16 cellular contexts compared by ENCODE assay signal in the genomic region with DNA sequence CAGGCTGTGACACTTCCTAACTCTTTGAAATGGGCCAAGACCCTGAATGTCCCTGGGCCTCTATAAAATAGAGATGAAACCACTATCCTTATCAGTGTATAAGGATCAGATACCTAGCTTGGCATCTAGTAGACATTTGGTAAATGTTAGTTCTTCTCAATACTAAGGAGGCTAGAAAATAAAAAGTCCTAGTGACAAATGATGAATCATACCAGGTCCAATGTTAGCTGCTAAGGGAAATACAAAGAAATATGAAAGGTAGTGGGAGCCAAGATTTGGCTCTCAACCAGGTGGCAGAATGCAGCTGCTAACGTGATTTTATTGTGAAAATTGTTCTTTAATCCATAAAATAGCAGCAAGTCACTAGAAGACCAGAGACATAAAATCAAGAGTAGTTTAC. TPM values are rescaled to one million over a fixed set of nuclear protein-coding genes. Genes with fewer than 3 reads are reported as not detected.
DNase-seq lines count a peak whose midpoint lies in the region; ATAC-seq, FAIRE-seq and TF ChIP-seq lines count a peak whose summit lies in the region.
"Had no signal": no experiment of that assay in that cellular context is flagged by ENCODE, and none has a peak within 500 bp of the region (broad histone marks: within the 10 kb centered on the region; RNA-seq: fewer than 3 reads in every experiment).

No MANE protein-coding gene starts in this region.

- no peaks in the 10 kb centered on the region for H3K9me2 ChIP-seq in PC-3 (replicated peaks; ENCODE audit: low read length)

- no peaks in the 10 kb centered on the region for H3K27me3 ChIP-seq in mammary epithelial cell (ENCODE audit: insufficient read depth, low read length)
- peaks cover 7% of the 10 kb centered on the region for H3K27me3 ChIP-seq in PC-3 (ENCODE audit: low read length)
- H3K27me3 ChIP-seq in keratinocyte (ENCODE audit: control insufficient read depth, extremely low read depth, insufficient read depth, low read length): no peaks in the 10 kb centered on the region
- H3K27me3 ChIP-seq: BE2C had no signal

- peak; percentile 36 for FAIRE-seq in keratinocyte (lab: Jason Lieb, UNC)
- FAIRE-seq: A549, H54 had no signal

- H3K9me1 ChIP-seq in keratinocyte (ENCODE audit: control insufficient read depth, extremely low read depth, insufficient read depth, low read length): no peaks in the 10 kb centered on the region

- no peaks in the 10 kb centered on the region for H3F3A ChIP-seq in PC-3 (ENCODE audit: low read length, unreplicated experiment)

- BruUV-seq in mammary epithelial cell (replicated peaks; lab: Mats Ljungman, UMichigan): no TSS peak
- BruUV-seq in MCF 10A (replicated peaks; lab: Mats Ljungman, UMichigan): no TSS peak
- BruUV-seq in PC-3 (replicated peaks; lab: Mats Ljungman, UMichigan): no TSS peak

- POLR2A ChIA-PET in MCF 10A (lab: Yijun Ruan, JAX) (interaction anchor here (0.7 to 1.0 kb wide), 4 partner anchors 10 to 26 kb away, joined by 3 to 4 read pairs (median 3); no protein-coding TSS in a partner anchor), PC-3 (lab: Charles Lee; ENCODE audit: unreplicated experiment) (no interaction called here)
- POLR2A ChIA-PET in naive thymus-derived CD8-positive, alpha-beta T cell (lab: Charles Lee): no interaction called here

- in situ Hi-C loops in mammary epithelial cell (cut with MboI; ENCODE audit: low sequenced_read_pairs in 2 of 2): no loop called here

- no peak overlapping the region for H3K4me3 Mint-ChIP-seq in MCF 10A (ENCODE audit: unreplicated experiment)
- no peak overlapping the region for H3K4me3 Mint-ChIP-seq in naive thymus-derived CD8-positive, alpha-beta T cell
- H3K4me3 Mint-ChIP-seq in stimulated activated naive B cell treated with anti-CD40 and anti-IgM and Interleukin-4, amounts not matched to agents 10 μg/mL and 1 μg/mL and 100 μg/mL, for 72 hours: no peak overlapping the region
- H3K4me3 Mint-ChIP-seq: CD4-positive, alpha-beta memory T cell had no signal

- no peak overlapping the region for H3K27ac ChIP-seq in mammary epithelial cell (ENCODE audit: insufficient read depth, low read depth, low read length)
- H3K27ac ChIP-seq in PC-3 (ENCODE audit: low read length): no peak overlapping the region
- no peak overlapping the region for H3K27ac ChIP-seq in keratinocyte (ENCODE audit: control insufficient read depth, insufficient read depth, low read length)
- H3K27ac ChIP-seq: A549, C4-2B, GM23248 had no signal

- H3K4me1 ChIP-seq in mammary epithelial cell (ENCODE audit: insufficient read depth, low read length) (peaks cover 12% of the 10 kb centered on the region), PC-3 (ENCODE audit: insufficient read depth, low read length) (no peaks in the 10 kb centered on the region), keratinocyte (ENCODE audit: control insufficient read depth, extremely low read depth, insufficient read depth, low read length) (peaks cover 7% of the 10 kb centered on the region)
- H3K4me1 ChIP-seq: A549, BE2C had no signal

- H3K4me3 ChIP-seq in mammary epithelial cell (replicated peaks in 1 of 3; ENCODE audit: insufficient read depth in 1 of 3, low read depth in 2 of 3, low read length in 3 of 3) (no peak overlapping the region), PC-3 (ENCODE audit: low read length) (no peak overlapping the region), keratinocyte (ENCODE audit: control insufficient read depth in 2 of 3, extremely low read depth in 1 of 3, insufficient read depth in 2 of 3, low read depth in 1 of 3, low read length in 3 of 3) (no peak overlapping the region)
- H3K4me3 ChIP-seq: A549, GM23248 had no signal

- H2AFZ ChIP-seq in mammary epithelial cell (ENCODE audit: low read depth, low read length): no peak overlapping the region
- H2AFZ ChIP-seq in PC-3 (ENCODE audit: low read length): no peak overlapping the region
- H2AFZ ChIP-seq in keratinocyte (ENCODE audit: control insufficient read depth, low read length): no peak overlapping the region
- H2AFZ ChIP-seq: GM23248 had no signal

- CTCF ChIA-PET in mammary epithelial cell (lab: Charles Lee; ENCODE audit: low non-redundant PET): no interaction called here
- CTCF ChIA-PET in MCF 10A (lab: Yijun Ruan, JAX): interaction anchor here (0.6 to 1.2 kb wide), 2 partner anchors 22 to 291 kb away, joined by 3 read pairs; no protein-coding TSS in a partner anchor
- CTCF ChIA-PET in PC-3 (lab: Charles Lee): no interaction called here

- H3K9ac ChIP-seq in mammary epithelial cell (ENCODE audit: insufficient read depth, low read length) (no peak overlapping the region), PC-3 (ENCODE audit: low read length) (no peak overlapping the region), keratinocyte (ENCODE audit: control insufficient read depth, extremely low read depth, insufficient read depth, low read length) (no peak overlapping the region)
- H3K9ac ChIP-seq: GM23248 had no signal

- peaks cover 9% of the 10 kb centered on the region for H3K4me1 Mint-ChIP-seq in MCF 10A (ENCODE audit: insufficient read depth, unreplicated experiment)
- H3K4me1 Mint-ChIP-seq in naive thymus-derived CD8-positive, alpha-beta T cell: no peaks in the 10 kb centered on the region
- no peaks in the 10 kb centered on the region for H3K4me1 Mint-ChIP-seq in stimulated activated naive B cell treated with anti-CD40 and anti-IgM and Interleukin-4, amounts not matched to agents 10 μg/mL and 1 μg/mL and 100 μg/mL, for 72 hours
- H3K4me1 Mint-ChIP-seq: CD4-positive, alpha-beta memory T cell had no signal

- intact Hi-C loops in mammary epithelial cell (cut with micrococcal nuclease): no loop called here
- intact Hi-C loops in MCF 10A (cut with micrococcal nuclease): no loop called here
- intact Hi-C loops in PC-3 (cut with micrococcal nuclease): no loop called here

- TF ChIP-seq CTCF in mammary epithelial cell (conservative IDR thresholded peaks at IDR 0.05 in 1 of 2, IDR thresholded peaks at IDR 0.05 in 1 of 2; ENCODE audit: extremely low read depth in 1 of 2, insufficient read depth in 1 of 2, low read depth in 1 of 2, low read length in 2 of 2): no peak
- no peak for TF ChIP-seq CTCF in MCF 10A (IDR thresholded peaks at IDR 0.05; ENCODE audit: unreplicated experiment)
- TF ChIP-seq CTCF in PC-3 (conservative IDR thresholded peaks at IDR 0.05; ENCODE audit: low read depth, low read length): no peak
- TF ChIP-seq CTCF in keratinocyte (optimal IDR thresholded peaks at IDR 0.05 in 1 of 3, IDR thresholded peaks at IDR 0.05 in 1 of 3, conservative IDR thresholded peaks at IDR 0.05 in 1 of 3; ENCODE audit: extremely low read depth in 1 of 3, insufficient read depth in 2 of 3, low read length in 3 of 3): no peak

- ATAC-seq in PC-3: no peak
- no peak for ATAC-seq in naive thymus-derived CD8-positive, alpha-beta T cell
- ATAC-seq in GM19395 (IDR thresholded peaks at IDR 0.05; ENCODE audit: unreplicated experiment): no peak
- ATAC-seq in stimulated activated naive B cell treated with anti-CD40 and anti-IgM and Interleukin-4, amounts not matched to agents 10 μg/mL and 1 μg/mL and 100 μg/mL, for 72 hours (replicated peaks): no peak
- ATAC-seq: A549, HCT116 had no signal

- no peaks in the 10 kb centered on the region for H3K36me3 Mint-ChIP-seq in MCF 10A (ENCODE audit: insufficient read depth, unreplicated experiment)
- no peaks in the 10 kb centered on the region for H3K36me3 Mint-ChIP-seq in naive thymus-derived CD8-positive, alpha-beta T cell
- H3K36me3 Mint-ChIP-seq in stimulated activated naive B cell treated with anti-CD40 and anti-IgM and Interleukin-4, amounts not matched to agents 10 μg/mL and 1 μg/mL and 100 μg/mL, for 72 hours: no peaks in the 10 kb centered on the region
- H3K36me3 Mint-ChIP-seq: CD4-positive, alpha-beta memory T cell had no signal

- no peak overlapping the region for H3K27ac Mint-ChIP-seq in MCF 10A (ENCODE audit: low read depth, unreplicated experiment)
- H3K27ac Mint-ChIP-seq in naive thymus-derived CD8-positive, alpha-beta T cell: no peak overlapping the region
- no peak overlapping the region for H3K27ac Mint-ChIP-seq in stimulated activated naive B cell treated with anti-CD40 and anti-IgM and Interleukin-4, amounts not matched to agents 10 μg/mL and 1 μg/mL and 100 μg/mL, for 72 hours
- H3K27ac Mint-ChIP-seq: CD4-positive, alpha-beta memory T cell had no signal

- no peaks in the 10 kb centered on the region for H3K36me3 ChIP-seq in mammary epithelial cell (ENCODE audit: insufficient read depth, low read length)
- no peaks in the 10 kb centered on the region for H3K36me3 ChIP-seq in PC-3 (ENCODE audit: low read depth, low read length)
- H3K36me3 ChIP-seq in keratinocyte (ENCODE audit: control insufficient read depth in 2 of 2, extremely low read depth in 1 of 2, insufficient read depth in 2 of 2, low read length in 2 of 2): no peaks in the 10 kb centered on the region
- H3K36me3 ChIP-seq: BE2C had no signal

- H3K79me2 ChIP-seq in mammary epithelial cell (ENCODE audit: insufficient read depth, low read length) (no peaks in the 10 kb centered on the region), PC-3 (ENCODE audit: low read length) (no peaks in the 10 kb centered on the region), keratinocyte (ENCODE audit: control insufficient read depth, insufficient read depth, low read length) (no peaks in the 10 kb centered on the region)

- H3K9me3 ChIP-seq in mammary epithelial cell (replicated peaks; ENCODE audit: insufficient read depth, low read length) (no peaks in the 10 kb centered on the region), PC-3 (ENCODE audit: low read length) (no peaks in the 10 kb centered on the region), keratinocyte (ENCODE audit: control insufficient read depth, low read depth, low read length) (no peaks in the 10 kb centered on the region)
- H3K9me3 ChIP-seq: A549, BE2C had no signal

- no peaks in the 10 kb centered on the region for H3K27me3 Mint-ChIP-seq in MCF 10A (ENCODE audit: insufficient read depth, unreplicated experiment)
- H3K27me3 Mint-ChIP-seq in naive thymus-derived CD8-positive, alpha-beta T cell: no peaks in the 10 kb centered on the region
- no peaks in the 10 kb centered on the region for H3K27me3 Mint-ChIP-seq in stimulated activated naive B cell treated with anti-CD40 and anti-IgM and Interleukin-4, amounts not matched to agents 10 μg/mL and 1 μg/mL and 100 μg/mL, for 72 hours
- H3K27me3 Mint-ChIP-seq: CD4-positive, alpha-beta memory T cell had no signal

- dilution Hi-C loops in mammary epithelial cell (cut with HindIII; ENCODE audit: low sequenced_read_pairs): no loop called here
- dilution Hi-C loops in keratinocyte (cut with MboI; ENCODE audit: extremely low pct_ligation_motif_present, low sequenced_read_pairs): no loop called here

- WGBS in mammary epithelial cell (ENCODE audit: low coverage, missing lambda C conversion rate): 0% methylated on average over 1 of the region's 1 CpG

- H3K4me2 ChIP-seq in mammary epithelial cell (ENCODE audit: insufficient read depth, low read depth, low read length) (no peak overlapping the region), PC-3 (ENCODE audit: low read length) (no peak overlapping the region), keratinocyte (ENCODE audit: control insufficient read depth, extremely low read depth, insufficient read depth, low read depth, low read length) (no peak overlapping the region)
- H3K4me2 ChIP-seq: A549 had no signal

- DNase-seq in mammary epithelial cell: peak; percentile 35
- no peak for DNase-seq in MCF 10A (ENCODE audit: unreplicated experiment)
- peak; percentile 2 for DNase-seq in PC-3
- no peak for DNase-seq in keratinocyte (ENCODE audit: low read depth, low spot score)
- DNase-seq in naive thymus-derived CD8-positive, alpha-beta T cell: no peak
- DNase-seq in stimulated activated naive B cell treated with anti-CD40 and anti-IgM and Interleukin-4, amounts not matched to agents 10 μg/mL and 1 μg/mL and 100 μg/mL, for 72 hours: no peak
- DNase-seq: BE2C; CD4-positive, alpha-beta memory T cell; DND-41; GM23248; IMR-90 had no signal

- H3K9me3 Mint-ChIP-seq in MCF 10A (ENCODE audit: unreplicated experiment): no peaks in the 10 kb centered on the region
- peaks cover 0 to 2% (median 0%) of the 10 kb centered on the region in 9 donors for H3K9me3 Mint-ChIP-seq in naive thymus-derived CD8-positive, alpha-beta T cell
- H3K9me3 Mint-ChIP-seq in stimulated activated naive B cell treated with anti-CD40 and anti-IgM and Interleukin-4, amounts not matched to agents 10 μg/mL and 1 μg/mL and 100 μg/mL, for 72 hours: peaks cover 0 to 1% of the 10 kb centered on the region in 2 donors

- H4K20me1 ChIP-seq in mammary epithelial cell (ENCODE audit: insufficient read depth, low read length): no peaks in the 10 kb centered on the region
- H4K20me1 ChIP-seq in PC-3 (ENCODE audit: low read length): no peaks in the 10 kb centered on the region
- no peaks in the 10 kb centered on the region for H4K20me1 ChIP-seq in keratinocyte (ENCODE audit: control insufficient read depth, extremely low read depth, insufficient read depth, low read length)

RNA-seq across cellular contexts. Expression of a gene that starts 19.8 kb away (rescaled TPM):
- total RNA-seq in mammary epithelial cell: 1 to 10 TPM in 1 of 2 donors, not detected in 1; 5.3 TPM
- polyA plus RNA-seq in mammary epithelial cell: 0.09 TPM
- polyA minus RNA-seq in mammary epithelial cell: not detected
- total RNA-seq in MCF 10A (2022): 0.12 and 0.49 TPM in 2 replicates
- total RNA-seq in PC-3 (2014; rRNA removed): not detected in 2 replicates
- 0.08 to 0.18 TPM (median 0.14 TPM) in 3 replicates for polyA plus RNA-seq in keratinocyte
- polyA plus RNA-seq in keratinocyte (2011; ENCODE audit: low read depth): 0.04 TPM
- 0.04 TPM in 2 replicates for polyA plus RNA-seq in keratinocyte (2011; cell fraction: cytosol; rRNA removed)
- polyA plus RNA-seq in keratinocyte (2011; cell fraction: nucleus; rRNA removed): 0.03 and 0.24 TPM in 2 replicates
- polyA plus RNA-seq in keratinocyte (2012; ENCODE audit: low replicate concordance): 0.08 and 0.18 TPM in 2 replicates
- 0.03 to 0.77 TPM in 2 of 3 replicates, not detected in the other for polyA minus RNA-seq in keratinocyte
- polyA minus RNA-seq in keratinocyte (2011; cell fraction: cytosol; rRNA and poly(A)+ RNA removed): not detected
- polyA minus RNA-seq in keratinocyte (2011; cell fraction: nucleus; rRNA and poly(A)+ RNA removed): 0.16 and 0.21 TPM in 2 replicates
- total RNA-seq in naive thymus-derived CD8-positive, alpha-beta T cell: not detected
- not detected for polyA plus RNA-seq in naive thymus-derived CD8-positive, alpha-beta T cell
- total RNA-seq: CD4-positive, alpha-beta memory T cell; GM23248 had no signal
- polyA plus RNA-seq: CD4-positive, alpha-beta memory T cell; GM23248 had no signal

Comparison
In these comparisons a context has a peak if more than half of its experiments do, and no peak if none do; other contexts are left out.
1. DNase-seq: peak in mammary epithelial cell (single experiment) and PC-3 (single experiment); none in MCF 10A (single experiment), keratinocyte (single experiment), naive thymus-derived CD8-positive, alpha-beta T cell (0 of 10) and stimulated activated naive B cell treated with anti-CD40 and anti-IgM and Interleukin-4, amounts not matched to agents 10 μg/mL and 1 μg/mL and 100 μg/mL, for 72 hours (single experiment).